In the genomic region with DNA sequence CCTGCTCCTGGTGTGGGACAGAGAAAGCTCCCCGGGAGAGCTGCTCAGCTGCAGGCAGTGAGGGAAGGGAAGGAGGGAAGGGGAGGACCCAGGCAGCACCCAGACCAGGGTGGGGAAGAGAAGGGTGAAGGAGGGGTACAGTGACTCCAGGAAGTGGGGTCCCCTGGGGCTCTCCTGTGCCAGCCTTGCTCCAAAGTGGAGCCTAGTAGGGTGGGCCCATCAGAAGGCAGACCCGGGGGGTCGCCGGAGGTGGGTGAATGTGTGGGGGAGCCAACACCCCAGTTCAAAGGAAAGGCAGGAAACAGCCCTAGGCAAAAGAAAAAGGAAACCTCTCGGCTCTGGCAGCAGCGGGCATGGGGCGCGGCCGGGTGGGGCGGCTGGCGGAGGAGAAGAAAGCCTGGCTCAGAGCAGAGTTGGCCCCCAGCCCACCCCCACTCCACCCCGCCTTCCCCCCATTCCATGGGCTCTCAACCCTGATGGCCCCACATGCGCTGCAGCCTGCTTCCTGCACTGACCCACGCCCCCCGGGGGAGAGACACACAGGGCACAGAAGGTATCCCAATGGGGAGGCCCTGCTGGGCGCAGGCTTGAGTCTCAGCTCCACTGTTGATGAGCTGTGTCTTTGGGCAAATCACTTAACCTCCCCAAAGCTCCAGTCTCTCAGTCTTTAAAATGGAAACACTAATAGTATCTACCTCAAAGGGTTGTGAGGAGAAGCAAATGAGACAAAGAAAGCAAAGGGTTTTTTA, we compare ENCODE assay signal across 24 cellular contexts. TPM values are rescaled to one million over a fixed set of nuclear protein-coding genes. Genes with fewer than 3 reads are reported as not detected.
DNase-seq lines count a peak whose midpoint lies in the region; FAIRE-seq and TF ChIP-seq lines count a peak whose summit lies in the region.
"Had no signal": no experiment of that assay in that cellular context is flagged by ENCODE, and none has a peak within 500 bp of the region (broad histone marks: within the 10 kb centered on the region; RNA-seq: fewer than 3 reads in every experiment).

No MANE protein-coding gene starts in this region.

- in situ Hi-C loops in mammary epithelial cell (cut with MboI; ENCODE audit: low sequenced_read_pairs in 2 of 2), result loop anchor here (10.0 to 25.0 kb wide), 2 partner anchors 513 to 515 kb away; a partner anchor contains a TSS

- H2AFZ ChIP-seq in mammary epithelial cell (ENCODE audit: low read depth, low read length), result no peak overlapping the region

- intact Hi-C loops in MCF 10A (cut with micrococcal nuclease), result no loop called here
- intact Hi-C loops in mammary epithelial cell (cut with micrococcal nuclease), result no loop called here

- H3K4me1 Mint-ChIP-seq in MCF 10A (ENCODE audit: insufficient read depth, unreplicated experiment), result peaks cover 26% of the 10 kb centered on the region

- POLR2A ChIA-PET in MCF 10A (lab: Yijun Ruan, JAX), result interaction anchor here (0.6 to 1.6 kb wide), 13 partner anchors 15 to 146 kb away, joined by 3 to 7 read pairs (median 4); no protein-coding TSS in a partner anchor

- BruUV-seq in MCF 10A (replicated peaks; lab: Mats Ljungman, UMichigan) (no TSS peak), mammary epithelial cell (replicated peaks; lab: Mats Ljungman, UMichigan) (no TSS peak)

- FAIRE-seq in D721Med (lab: Jason Lieb, UNC), result no peak
- FAIRE-seq: A204.1, endothelial cell of umbilical vein had no signal

- H3K79me2 ChIP-seq in mammary epithelial cell (ENCODE audit: insufficient read depth, low read length), result no peaks in the 10 kb centered on the region

- peak; percentile 53 for DNase-seq in MCF 10A (ENCODE audit: unreplicated experiment)
- DNase-seq in mammary epithelial cell, result no peak
- no peak for DNase-seq in coronary artery (ENCODE audit: low spot score)
- peak; percentile 15 for DNase-seq in mucosa of gallbladder (ENCODE audit: low spot score)
- peak; percentile 61 for DNase-seq in ureter (ENCODE audit: low spot score)
- no peak for DNase-seq in D721Med (ENCODE audit: insufficient read length, low spot score)
- no peak for DNase-seq in activated gamma-delta T cell (lab: John Stamatoyannopoulos, UW)
- no peak for DNase-seq in caudate nucleus (lab: John Stamatoyannopoulos, UW)
- DNase-seq: activated CD4-positive, CD25-positive, alpha-beta regulatory T cell; activated CD8-positive, alpha-beta memory T cell treated with anti-CD3 and anti-CD28 coated beads for 24 hours; amygdala; gastrocnemius medialis; MG63; NCI-H1694; NCI-H446 treated with DMSO at 0.1 percent for 48 hours; stimulated activated CD4-positive, alpha-beta T cell treated with anti-CD3 and anti-CD28 coated beads, Interleukin-15, amount 100 ng/mL, for 24 hours; stimulated activated naive CD8-positive, alpha-beta T cell treated with anti-CD3 and anti-CD28 coated beads, Interleukin-15, Interleukin-2, amounts not matched to agents 100 U/mL and 50 U/mL, for 24 hours; uterus had no signal

- WGBS in mammary epithelial cell (ENCODE audit: low coverage, missing lambda C conversion rate), result 76% methylated on average over 3 of the region's 16 CpGs

- no peaks in the 10 kb centered on the region for H3K9me3 ChIP-seq in mammary epithelial cell (replicated peaks; ENCODE audit: insufficient read depth, low read length)
- H3K9me3 ChIP-seq: gastrocnemius medialis, MG63, SJSA1, uterus had no signal

- H3K27me3 ChIP-seq in mammary epithelial cell (ENCODE audit: insufficient read depth, low read length), result peaks cover 4% of the 10 kb centered on the region
- H3K27me3 ChIP-seq: MG63, uterus had no signal

- H3K27ac ChIP-seq in mammary epithelial cell (ENCODE audit: insufficient read depth, low read depth, low read length), result no peak overlapping the region
- peak overlapping the region; percentile 87 to 95 for H3K27ac ChIP-seq in coronary artery
- no peak overlapping the region for H3K27ac ChIP-seq in caudate nucleus (ENCODE audit: low read depth, low read length)
- H3K27ac ChIP-seq: SJSA1, uterus had no signal

- H3K27me3 Mint-ChIP-seq in MCF 10A (ENCODE audit: insufficient read depth, unreplicated experiment), result peaks cover 23% of the 10 kb centered on the region

- H3K4me3 ChIP-seq in mammary epithelial cell (replicated peaks in 1 of 3; ENCODE audit: insufficient read depth in 1 of 3, low read depth in 2 of 3, low read length in 3 of 3) (no peak overlapping the region), coronary artery (peak overlapping the region; percentile 28)
- H3K4me3 ChIP-seq: gastrocnemius medialis, MG63, SJSA1, uterus had no signal

- H3K4me2 ChIP-seq in mammary epithelial cell (ENCODE audit: insufficient read depth, low read depth, low read length), result no peak overlapping the region

- H3K9ac ChIP-seq in mammary epithelial cell (ENCODE audit: insufficient read depth, low read length), result no peak overlapping the region

- H4K20me1 ChIP-seq in mammary epithelial cell (ENCODE audit: insufficient read depth, low read length), result no peaks in the 10 kb centered on the region

- no peaks in the 10 kb centered on the region for H3K9me3 Mint-ChIP-seq in MCF 10A (ENCODE audit: unreplicated experiment)
- H3K9me3 Mint-ChIP-seq: T-helper 2 cell treated with Interferon-gamma antibody and Interleukin-4, amounts not matched to agents 5 μg/mL and 100 μg/mL, for 36 hours had no signal

- H3K27ac Mint-ChIP-seq in MCF 10A (ENCODE audit: low read depth, unreplicated experiment), result no peak overlapping the region
- H3K27ac Mint-ChIP-seq: CD14-positive monocyte; T-helper 2 cell treated with Interferon-gamma antibody and Interleukin-4, amounts not matched to agents 5 μg/mL and 100 μg/mL, for 36 hours had no signal

- peak overlapping the region; percentile 24 for H3K4me3 Mint-ChIP-seq in MCF 10A (ENCODE audit: unreplicated experiment)
- H3K4me3 Mint-ChIP-seq: T-helper 2 cell treated with Interferon-gamma antibody and Interleukin-4, amounts not matched to agents 5 μg/mL and 100 μg/mL, for 36 hours had no signal

- no peaks in the 10 kb centered on the region for H3K36me3 Mint-ChIP-seq in MCF 10A (ENCODE audit: insufficient read depth, unreplicated experiment)
- H3K36me3 Mint-ChIP-seq: CD14-positive monocyte had no signal

- CTCF ChIA-PET in MCF 10A (lab: Yijun Ruan, JAX) (interaction anchor here (0.6 to 21.3 kb wide), 13 partner anchors 11 to 124 kb away, joined by 3 to 954 read pairs (median 4); no protein-coding TSS in a partner anchor), mammary epithelial cell (lab: Charles Lee; ENCODE audit: low non-redundant PET) (no interaction called here)

- peaks cover 15% of the 10 kb centered on the region for H3K4me1 ChIP-seq in mammary epithelial cell (ENCODE audit: insufficient read depth, low read length)
- H3K4me1 ChIP-seq: uterus had no signal

- TF ChIP-seq CTCF in MCF 10A (IDR thresholded peaks at IDR 0.05; ENCODE audit: unreplicated experiment) (no peak), mammary epithelial cell (conservative IDR thresholded peaks at IDR 0.05 in 1 of 2, IDR thresholded peaks at IDR 0.05 in 1 of 2; ENCODE audit: extremely low read depth in 1 of 2, insufficient read depth in 1 of 2, low read depth in 1 of 2, low read length in 2 of 2) (no peak), coronary artery (IDR thresholded peaks at IDR 0.05) (no peak), D721Med (IDR thresholded peaks at IDR 0.05; ENCODE audit: insufficient read depth, missing control alignments) (no peak)

- dilution Hi-C loops in mammary epithelial cell (cut with HindIII; ENCODE audit: low sequenced_read_pairs), result no loop called here

- H3K36me3 ChIP-seq in mammary epithelial cell (ENCODE audit: insufficient read depth, low read length), result no peaks in the 10 kb centered on the region
- H3K36me3 ChIP-seq: gastrocnemius medialis, MG63, SJSA1, uterus had no signal

RNA-seq across cellular contexts. Expression of a gene that starts 5.7 kb away (rescaled TPM):
- total RNA-seq in MCF 10A (2022) (0.32 and 0.56 TPM in 2 replicates), mammary epithelial cell (under 1 TPM; 0.45 to 0.50 TPM), mucosa of gallbladder (60.7 TPM), ureter (9.2 TPM)
- 0.15 TPM for polyA plus RNA-seq in mammary epithelial cell
- polyA minus RNA-seq in mammary epithelial cell, result not detected
- total RNA-seq: endothelial cell of umbilical vein, lung microvascular endothelial cell, SJSA1 had no signal
- polyA plus RNA-seq: CD14-positive monocyte, endothelial cell of umbilical vein had no signal

RNA-seq across cellular contexts. Expression of a gene that starts 38.9 kb away (rescaled TPM):
- not detected in 2 replicates for total RNA-seq in MCF 10A (2022)
- total RNA-seq in mammary epithelial cell, result not detected
- polyA plus RNA-seq in mammary epithelial cell, result 0.03 TPM
- not detected for polyA minus RNA-seq in mammary epithelial cell
- total RNA-seq in mucosa of gallbladder, result 9.3 TPM
- 4.2 TPM for total RNA-seq in ureter
- total RNA-seq: lung microvascular endothelial cell, SJSA1 had no signal

RNA-seq across cellular contexts. Expression of a gene that starts 54.8 kb away (rescaled TPM):
- total RNA-seq in MCF 10A (2022) (94.8 and 126 TPM in 2 replicates), mammary epithelial cell (10 to 100 TPM; 36.7 to 56.2 TPM), mucosa of gallbladder (89.5 TPM), ureter (79.5 TPM)
- 33.9 TPM for polyA plus RNA-seq in mammary epithelial cell
- 21.9 TPM for polyA minus RNA-seq in mammary epithelial cell

Comparison
In these comparisons a context has a peak if more than half of its experiments do, and no peak if none do; other contexts are left out.
1. DNase-seq: peak in MCF 10A (single experiment), mucosa of gallbladder (single experiment) and ureter (single experiment); none in mammary epithelial cell (single experiment), coronary artery (single experiment), D721Med (single experiment), activated gamma-delta T cell (single experiment) and caudate nucleus (0 of 61).
2. H3K27ac ChIP-seq: peak in coronary artery (2 of 2); none in mammary epithelial cell (single experiment) and caudate nucleus (single experiment).